ENCODE assay signal across 21 cellular contexts in genomic region chr4:3218824-3219760, GRCh38. TPM values are rescaled to one million over a fixed set of nuclear protein-coding genes. Genes with fewer than 3 reads are reported as not detected.
DNase-seq lines count a peak whose midpoint lies in the region; ATAC-seq and TF ChIP-seq lines count a peak whose summit lies in the region.
"Had no signal": no experiment of that assay in that cellular context is flagged by ENCODE, and none has a peak within 500 bp of the region (broad histone marks: within the 10 kb centered on the region; RNA-seq: fewer than 3 reads in every experiment).

No MANE protein-coding gene starts in this region.

- H3K4me3 Mint-ChIP-seq in activated naive CD4-positive, alpha-beta T cell treated with anti-CD3 and anti-CD28 coated beads, Interleukin-2, amount 10 ng/mL, durations not matched to agents 7 days and 5 days: no peak overlapping the region
- peak overlapping the region in 1 of 5 donors; percentile 32 for H3K4me3 Mint-ChIP-seq in immature natural killer cell
- H3K4me3 Mint-ChIP-seq: dendritic cell treated with granulocyte-macrophage colony-stimulating factor and Interleukin-4, amounts not matched to agents 40 ng/mL and 50 ng/mL, for 4 days had no signal

- intact Hi-C loops in psoas muscle (cut with DNase I): no loop called here

- 91 to 97% (median 94%) methylated on average over 20 of the region's 20 CpGs for WGBS in psoas muscle, 3 donors

- H3K27me3 Mint-ChIP-seq in activated naive CD4-positive, alpha-beta T cell treated with anti-CD3 and anti-CD28 coated beads, Interleukin-2, amount 10 ng/mL, durations not matched to agents 7 days and 5 days: no peaks in the 10 kb centered on the region
- no peaks in the 10 kb centered on the region for H3K27me3 Mint-ChIP-seq in immature natural killer cell (ENCODE audit: low read depth in 3 of 3)
- H3K27me3 Mint-ChIP-seq: dendritic cell treated with granulocyte-macrophage colony-stimulating factor and Interleukin-4, amounts not matched to agents 40 ng/mL and 50 ng/mL, for 4 days had no signal

- TF ChIP-seq CTCF in RWPE1 (conservative IDR thresholded peaks at IDR 0.05; ENCODE audit: low read depth): no peak
- no peak for TF ChIP-seq CTCF in psoas muscle (IDR thresholded peaks at IDR 0.05)
- TF ChIP-seq CTCF in GM10266 (IDR thresholded peaks at IDR 0.05; ENCODE audit: control insufficient read depth, insufficient read depth, low read depth, missing control alignments): no peak

- ATAC-seq in psoas muscle (no peak), HG03135 (IDR thresholded peaks at IDR 0.05; ENCODE audit: unreplicated experiment) (no peak)
- ATAC-seq: mucosa of descending colon had no signal

- H3K4me3 ChIP-seq in psoas muscle: no peak overlapping the region
- H3K4me3 ChIP-seq in H7 (ENCODE audit: insufficient read depth, low read depth, low read length): no peak overlapping the region
- H3K4me3 ChIP-seq: HAP-1, mucosa of descending colon had no signal

- H3K27ac ChIP-seq in RWPE1: peak overlapping the region; percentile 19; the same call in 1 of the 2 replicates
- peak overlapping the region; percentile 23 for H3K27ac ChIP-seq in psoas muscle
- H3K27ac ChIP-seq: C4-2B had no signal

- H3K36me3 ChIP-seq in psoas muscle (ENCODE audit: insufficient read depth in 1 of 2, low read depth in 1 of 2): peaks cover 0 to 94% of the 10 kb centered on the region in 2 donors
- H3K36me3 ChIP-seq in H7 (replicated peaks; ENCODE audit: control insufficient read depth, insufficient read depth, low read length): peaks cover 43% of the 10 kb centered on the region

- H3K4me1 ChIP-seq in psoas muscle: peaks cover 30% of the 10 kb centered on the region
- H3K4me1 ChIP-seq: HAP-1 had no signal

- no peaks in the 10 kb centered on the region for H3K9me3 Mint-ChIP-seq in activated naive CD4-positive, alpha-beta T cell treated with anti-CD3 and anti-CD28 coated beads, Interleukin-2, amount 10 ng/mL, durations not matched to agents 7 days and 5 days
- no peaks in the 10 kb centered on the region for H3K9me3 Mint-ChIP-seq in immature natural killer cell
- H3K9me3 Mint-ChIP-seq: activated T-helper 2 cell treated with anti-CD3 and anti-CD28 coated beads, Interferon-gamma antibody, Interleukin-2, Interleukin-4, amounts not matched to agents 10 μg/mL and 5 μg/mL and 100 μg/mL, durations not matched to agents 14 hours and 24 hours and 36 hours; dendritic cell treated with granulocyte-macrophage colony-stimulating factor and Interleukin-4, amounts not matched to agents 40 ng/mL and 50 ng/mL, for 4 days had no signal

- DNase-seq in activated naive CD4-positive, alpha-beta T cell treated with anti-CD3 and anti-CD28 coated beads, Interleukin-2, amount 10 ng/mL, durations not matched to agents 7 days and 5 days: no peak
- DNase-seq in activated naive CD4-positive, alpha-beta T cell (lab: John Stamatoyannopoulos, UW): no peak
- DNase-seq in RWPE1 (ENCODE audit: low spot score) (no peak), immature natural killer cell (no peak), psoas muscle (peak; percentile 2 to 32), GM10266 (ENCODE audit: extremely low spot score) (no peak), H7 (no peak)
- DNase-seq: GDM1; KG1; mucosa of descending colon; NCI-H1436 treated with DMSO at 0.1 percent for 48 hours; NCI-H2171 treated with DMSO at 0.1 percent for 48 hours; NCI-H524 treated with DMSO at 0.1 percent for 48 hours; stimulated activated CD4-positive, alpha-beta T cell treated with anti-CD3 and anti-CD28 coated beads, Interleukin-2, amount 100 ng/mL, for 48 hours; stimulated activated naive CD4-positive, alpha-beta T cell treated with Interleukin-2 at 50 U/mL for 16 hours had no signal

- H3K27ac Mint-ChIP-seq in activated naive CD4-positive, alpha-beta T cell treated with anti-CD3 and anti-CD28 coated beads, Interleukin-2, amount 10 ng/mL, durations not matched to agents 7 days and 5 days: peak overlapping the region; percentile 67
- H3K27ac Mint-ChIP-seq in immature natural killer cell: peak overlapping the region in 5 of 6 donors; percentile 29 to 82 (median 57)
- H3K27ac Mint-ChIP-seq: dendritic cell treated with granulocyte-macrophage colony-stimulating factor and Interleukin-4, amounts not matched to agents 40 ng/mL and 50 ng/mL, for 4 days had no signal

- peaks cover 19% of the 10 kb centered on the region for H3K4me1 Mint-ChIP-seq in activated naive CD4-positive, alpha-beta T cell treated with anti-CD3 and anti-CD28 coated beads, Interleukin-2, amount 10 ng/mL, durations not matched to agents 7 days and 5 days
- peaks cover 30 to 34% of the 10 kb centered on the region in 2 donors for H3K4me1 Mint-ChIP-seq in immature natural killer cell

- H3K27me3 ChIP-seq in psoas muscle (ENCODE audit: insufficient read depth in 3 of 3, low read length in 2 of 3) (no peaks in the 10 kb centered on the region), H7 (ENCODE audit: control insufficient read depth, insufficient read depth, low read length) (no peaks in the 10 kb centered on the region)

- CTCF ChIA-PET in activated naive CD4-positive, alpha-beta T cell treated with anti-CD3 and anti-CD28 coated beads, Interleukin-2, amount 10 ng/mL, durations not matched to agents 7 days and 5 days (lab: Charles Lee): interaction anchor here (1.3 kb wide), 1 partner anchor 26 kb away, joined by 5 read pairs; no protein-coding TSS in a partner anchor
- CTCF ChIA-PET in RWPE1 (lab: Yijun Ruan, JAX): interaction anchor here (0.6 kb wide), 1 partner anchor 1525 kb away, joined by 3 read pairs; no protein-coding TSS in a partner anchor

- H3K9me3 ChIP-seq in psoas muscle: no peaks in the 10 kb centered on the region
- H3K9me3 ChIP-seq: HAP-1, mucosa of descending colon had no signal

- POLR2A ChIA-PET in RWPE1 (lab: Yijun Ruan, JAX; ENCODE audit: low non-redundant PET): no interaction called here

- peaks cover 59% of the 10 kb centered on the region for H3K36me3 Mint-ChIP-seq in activated naive CD4-positive, alpha-beta T cell treated with anti-CD3 and anti-CD28 coated beads, Interleukin-2, amount 10 ng/mL, durations not matched to agents 7 days and 5 days
- peaks cover 42 to 78% (median 47%) of the 10 kb centered on the region in 3 donors for H3K36me3 Mint-ChIP-seq in immature natural killer cell

RNA-seq across cellular contexts. Expression of gene MSANTD1, which starts 29.9 kb away (rescaled TPM):
- not detected for polyA plus RNA-seq in immature natural killer cell
- under 1 TPM; 0.25 to 0.94 (median 0.70) TPM for total RNA-seq in psoas muscle
- under 1 TPM; 0.11 to 0.34 (median 0.27) TPM for polyA plus RNA-seq in psoas muscle
- total RNA-seq in H7 (2014; rRNA removed; shearing (Covaris generic)): 0.07 and 0.24 TPM in 2 replicates
- total RNA-seq: HT1080 had no signal

Comparison
In these comparisons a context has a peak if more than half of its experiments do, and no peak if none do; other contexts are left out.
1. DNase-seq: peak in psoas muscle (2 of 2); none in activated naive CD4-positive, alpha-beta T cell treated with anti-CD3 and anti-CD28 coated beads, Interleukin-2, amount 10 ng/mL, durations not matched to agents 7 days and 5 days (single experiment), activated naive CD4-positive, alpha-beta T cell (0 of 4), RWPE1 (single experiment), immature natural killer cell (0 of 3), GM10266 (single experiment) and H7 (single experiment).